ENCODE assay signal across 8 cellular contexts in genomic region chr12:6904280-6905276, GRCh38. TPM values are rescaled to one million over a fixed set of nuclear protein-coding genes. Genes with fewer than 3 reads are reported as not detected.
DNase-seq lines count a peak whose midpoint lies in the region; ATAC-seq and TF ChIP-seq lines count a peak whose summit lies in the region.

A gene with protein sequence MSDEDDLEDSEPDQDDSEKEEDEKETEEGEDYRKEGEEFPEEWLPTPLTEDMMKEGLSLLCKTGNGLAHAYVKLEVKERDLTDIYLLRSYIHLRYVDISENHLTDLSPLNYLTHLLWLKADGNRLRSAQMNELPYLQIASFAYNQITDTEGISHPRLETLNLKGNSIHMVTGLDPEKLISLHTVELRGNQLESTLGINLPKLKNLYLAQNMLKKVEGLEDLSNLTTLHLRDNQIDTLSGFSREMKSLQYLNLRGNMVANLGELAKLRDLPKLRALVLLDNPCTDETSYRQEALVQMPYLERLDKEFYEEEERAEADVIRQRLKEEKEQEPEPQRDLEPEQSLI (plus strand): TSS chr12:6904822. CDS start chr12:6905634, 812 bp downstream.

- no peaks in the 10 kb centered on the region for H3K9me3 Mint-ChIP-seq in natural killer cell treated with Interleukin-12 subunit alpha and Interleukin-12 subunit beta and Interleukin-15 and Interleukin-18, amount 100 ng/mL, for 72 hours

- H3K4me2 ChIP-seq in Loucy (ENCODE audit: low read depth, low read length, poor library complexity, severe bottlenecking): peak within 1 kb of the TSS; percentile 78

- DNase-seq in EL: peak; percentile 97
- DNase-seq in GOT3 (lab: John Stamatoyannopoulos, UW): peak; percentile 88
- peak; percentile 95 for DNase-seq in RWPE2 (ENCODE audit: low spot score)
- peak; percentile 96 for DNase-seq in activated T-helper 9 cell treated with anti-CD3 and anti-CD28 coated beads, Interleukin-2, amount 50 U/mL, for 16 hours (ENCODE audit: low read depth)
- peak; percentile 91 for DNase-seq in fibroblast of the conjunctiva (ENCODE audit: low read depth)
- peak; percentile 97 for DNase-seq in natural killer cell treated with Interleukin-12 subunit alpha and Interleukin-12 subunit beta and Interleukin-15 and Interleukin-18, amount 100 ng/mL, for 72 hours (ENCODE audit: low spot score)
- DNase-seq in stimulated activated naive CD4-positive, alpha-beta T cell treated with Interleukin-2 at 50 U/mL for 16 hours (lab: John Stamatoyannopoulos, UW): peak; percentile 97

- peaks cover 30% of the 10 kb centered on the region for H3K4me1 ChIP-seq in Loucy (ENCODE audit: insufficient read depth, low read length, poor library complexity, severe bottlenecking)
- peaks cover 4% of the 10 kb centered on the region for H3K4me1 ChIP-seq in RWPE2 (ENCODE audit: insufficient read depth, poor library complexity, severe bottlenecking)

- H3K4me3 Mint-ChIP-seq in natural killer cell treated with Interleukin-12 subunit alpha and Interleukin-12 subunit beta and Interleukin-15 and Interleukin-18, amount 100 ng/mL, for 72 hours: no peak within 1 kb of the TSS

- H3K36me3 Mint-ChIP-seq in natural killer cell treated with Interleukin-12 subunit alpha and Interleukin-12 subunit beta and Interleukin-15 and Interleukin-18, amount 100 ng/mL, for 72 hours: no peaks in the 10 kb centered on the region

- H3K4me1 Mint-ChIP-seq in natural killer cell treated with Interleukin-12 subunit alpha and Interleukin-12 subunit beta and Interleukin-15 and Interleukin-18, amount 100 ng/mL, for 72 hours (ENCODE audit: low read depth in 2 of 2): no peaks in the 10 kb centered on the region

- no peaks in the 10 kb centered on the region for H3K27me3 Mint-ChIP-seq in natural killer cell treated with Interleukin-12 subunit alpha and Interleukin-12 subunit beta and Interleukin-15 and Interleukin-18, amount 100 ng/mL, for 72 hours

- H3K27me3 ChIP-seq in Loucy (ENCODE audit: insufficient read depth, low read length, poor library complexity, severe bottlenecking) (no peaks in the 10 kb centered on the region), RWPE2 (ENCODE audit: insufficient read depth, poor library complexity, severe bottlenecking) (no peaks in the 10 kb centered on the region)

- H3K4me3 ChIP-seq in Loucy (ENCODE audit: low read length, poor library complexity, severe bottlenecking) (peak within 1 kb of the TSS; percentile 91), RWPE2 (ENCODE audit: severe bottlenecking) (peak within 1 kb of the TSS; percentile 46)

- no peak within 1 kb of the TSS for H3K27ac Mint-ChIP-seq in natural killer cell treated with Interleukin-12 subunit alpha and Interleukin-12 subunit beta and Interleukin-15 and Interleukin-18, amount 100 ng/mL, for 72 hours

- no peaks in the 10 kb centered on the region for H3K9me3 ChIP-seq in Loucy (ENCODE audit: insufficient read depth, low read depth, low read length)
- no peaks in the 10 kb centered on the region for H3K9me3 ChIP-seq in RWPE2 (ENCODE audit: severe bottlenecking)

- H3F3A ChIP-seq in Loucy (ENCODE audit: low read depth): no peaks in the 10 kb centered on the region; the same call in 1 of the 2 replicates

- no peaks in the 10 kb centered on the region for H3K9me2 ChIP-seq in Loucy (replicated peaks; ENCODE audit: low read depth, low read length)

- no peaks in the 10 kb centered on the region for H3K36me3 ChIP-seq in Loucy (ENCODE audit: insufficient read depth, low read length)
- no peaks in the 10 kb centered on the region for H3K36me3 ChIP-seq in RWPE2 (ENCODE audit: low read depth)

- peak within 1 kb of the TSS; percentile 79 for H3K9ac ChIP-seq in Loucy (ENCODE audit: low read depth, low read length, poor library complexity, severe bottlenecking)

- H4K20me1 ChIP-seq in Loucy (ENCODE audit: insufficient read depth, low read length, poor library complexity, severe bottlenecking): no peaks in the 10 kb centered on the region

- H3K79me2 ChIP-seq in Loucy (ENCODE audit: insufficient read depth, low read length): no peaks in the 10 kb centered on the region

- TF ChIP-seq CTCF in Loucy (conservative IDR thresholded peaks at IDR 0.05; ENCODE audit: low read length) (no peak), RWPE2 (IDR thresholded peaks at IDR 0.05; ENCODE audit: poor library complexity, severe bottlenecking) (no peak)

- H3K27ac ChIP-seq in RWPE2 (ENCODE audit: poor library complexity, severe bottlenecking): peak within 1 kb of the TSS; percentile 25

- peak; percentile 96 for ATAC-seq in RWPE2 (ENCODE audit: low read depth)
- ATAC-seq in natural killer cell treated with Interleukin-12 subunit alpha and Interleukin-12 subunit beta and Interleukin-15 and Interleukin-18, amount 100 ng/mL, for 72 hours: peak; percentile 99

- peak within 1 kb of the TSS; percentile 82 for H2AFZ ChIP-seq in Loucy (ENCODE audit: low read length)

RNA-seq across cellular contexts. Expression of the gene that starts here (rescaled TPM):
- total RNA-seq in natural killer cell treated with Interleukin-12 subunit alpha and Interleukin-12 subunit beta and Interleukin-15 and Interleukin-18, amount 100 ng/mL, for 72 hours: 1 to 10 TPM; 3.2 to 7.1 TPM

Comparison
In these comparisons a context has a peak if more than half of its experiments do, and no peak if none do; other contexts are left out.
1. Peak in every context shown above with its lines: DNase-seq, ATAC-seq, H3K4me3 ChIP-seq and H3K27ac ChIP-seq.